ENCODE assay signal across 30 cellular contexts in genomic region chr7:129786825-129787563, GRCh38.
DNase-seq lines count a peak whose midpoint lies in the region; ATAC-seq, FAIRE-seq and TF ChIP-seq lines count a peak whose summit lies in the region.
"Had no signal": no experiment of that assay in that cellular context is flagged by ENCODE, and none has a peak within 500 bp of the region (broad histone marks: within the 10 kb centered on the region; RNA-seq: fewer than 3 reads in every experiment).

No MANE protein-coding gene starts in this region.

- dilution Hi-C loops in endothelial cell of umbilical vein (cut with MboI; ENCODE audit: extremely low pct_ligation_motif_present, low sequenced_read_pairs), result no loop called here

- H3K27me3 ChIP-seq in endothelial cell of umbilical vein (ENCODE audit: control insufficient read depth in 2 of 2, insufficient read depth in 2 of 2, low read length in 2 of 2), result peaks cover 58% of the 10 kb centered on the region in 2 experiments

- no peak overlapping the region for H3K27ac Mint-ChIP-seq in activated T-cell treated with anti-CD3 and anti-CD28 coated beads, Interleukin-2, amount 50 U/mL, for 72 hours
- H3K27ac Mint-ChIP-seq in stimulated activated effector memory CD8-positive, alpha-beta T cell treated with anti-CD3 and anti-CD28 coated beads, Interleukin-12 subunit alpha, Interleukin-12 subunit beta, amount 100 ng/mL, for 72 hours, result no peak overlapping the region
- H3K27ac Mint-ChIP-seq: activated B cell treated with CpG ODN at 0.5 μM for 24 hours; activated naive CD4-positive, alpha-beta T cell treated with anti-CD3 and anti-CD28 coated beads for 36 hours; CD8-positive, alpha-beta T cell had no signal

- no peak for TF ChIP-seq POLR2A in endothelial cell of umbilical vein (IDR thresholded peaks at IDR 0.05; ENCODE audit: low read depth, low read length)

- no peaks in the 10 kb centered on the region for H4K20me1 ChIP-seq in endothelial cell of umbilical vein (replicated peaks; ENCODE audit: control insufficient read depth, extremely low read depth, insufficient read depth, low read length)

- H3K4me3 Mint-ChIP-seq in activated T-cell treated with anti-CD3 and anti-CD28 coated beads, Interleukin-2, amount 50 U/mL, for 72 hours, result peak overlapping the region; percentile 45 to 60
- peak overlapping the region; percentile 30 for H3K4me3 Mint-ChIP-seq in stimulated activated effector memory CD8-positive, alpha-beta T cell treated with anti-CD3 and anti-CD28 coated beads, Interleukin-12 subunit alpha, Interleukin-12 subunit beta, amount 100 ng/mL, for 72 hours
- H3K4me3 Mint-ChIP-seq: activated B cell treated with CpG ODN at 0.5 μM for 24 hours; activated naive CD4-positive, alpha-beta T cell treated with anti-CD3 and anti-CD28 coated beads for 36 hours; activated T-cell treated with anti-CD3 and anti-CD28 coated beads, Interleukin-2, amount 50 U/mL, for 4 hours; CD8-positive, alpha-beta T cell had no signal

- H3K36me3 Mint-ChIP-seq in activated T-cell treated with anti-CD3 and anti-CD28 coated beads, Interleukin-2, amount 50 U/mL, for 72 hours (ENCODE audit: insufficient read depth in 2 of 2), result peaks cover 0 to 3% of the 10 kb centered on the region in 2 donors
- peaks cover 9% of the 10 kb centered on the region for H3K36me3 Mint-ChIP-seq in stimulated activated effector memory CD8-positive, alpha-beta T cell treated with anti-CD3 and anti-CD28 coated beads, Interleukin-12 subunit alpha, Interleukin-12 subunit beta, amount 100 ng/mL, for 72 hours
- H3K36me3 Mint-ChIP-seq: CD8-positive, alpha-beta T cell had no signal

- no peak for TF ChIP-seq CTCF in endothelial cell of umbilical vein (IDR thresholded peaks at IDR 0.05; ENCODE audit: extremely low read depth in 1 of 2, insufficient read depth in 1 of 2, low read depth in 1 of 2, low read length in 2 of 2)

- H3K4me3 ChIP-seq in endothelial cell of umbilical vein (replicated peaks in 1 of 3; ENCODE audit: insufficient read depth in 1 of 3, low read depth in 1 of 3, low read length in 3 of 3), result no peak overlapping the region
- H3K4me3 ChIP-seq: Peyer's patch, testis had no signal

- POLR2A ChIA-PET in endothelial cell of umbilical vein (lab: Charles Lee), result no interaction called here

- no peak for FAIRE-seq in endothelial cell of umbilical vein (lab: Jason Lieb, UNC)
- FAIRE-seq: A204.1, frontal cortex, GM19239 had no signal

- no peak overlapping the region for H3K9ac ChIP-seq in endothelial cell of umbilical vein (replicated peaks; ENCODE audit: extremely low read depth, insufficient read depth, low read length)

- CTCF ChIA-PET in endothelial cell of umbilical vein (lab: Charles Lee), result interaction anchor here (1.2 kb wide), 1 partner anchor 43 kb away, joined by 3 read pairs; no protein-coding TSS in a partner anchor

- no peak overlapping the region for H2AFZ ChIP-seq in endothelial cell of umbilical vein (ENCODE audit: low read depth, low read length)

- H3K9me3 ChIP-seq in endothelial cell of umbilical vein (replicated peaks; ENCODE audit: control insufficient read depth, insufficient read depth, low read length), result no peaks in the 10 kb centered on the region
- H3K9me3 ChIP-seq: neutrophil, testis had no signal

- ATAC-seq in activated T-cell treated with anti-CD3 and anti-CD28 coated beads, Interleukin-2, amount 50 U/mL, for 72 hours (replicated peaks in 1 of 2), result no peak
- ATAC-seq in stimulated activated effector memory CD8-positive, alpha-beta T cell treated with anti-CD3 and anti-CD28 coated beads, Interleukin-12 subunit alpha, Interleukin-12 subunit beta, amount 100 ng/mL, for 72 hours, result no peak
- ATAC-seq in GM21447 (IDR thresholded peaks at IDR 0.05; ENCODE audit: unreplicated experiment), result no peak
- ATAC-seq: activated T-cell treated with anti-CD3 and anti-CD28 coated beads, Interleukin-2, amount 50 U/mL, for 4 hours; CD8-positive, alpha-beta T cell; left colon; stimulated activated naive CD8-positive, alpha-beta T cell treated with anti-CD3 and anti-CD28 coated beads, Interleukin-15, Interleukin-2, amounts not matched to agents 100 U/mL and 50 U/mL, for 24 hours had no signal

- H3K79me2 ChIP-seq in endothelial cell of umbilical vein (ENCODE audit: control insufficient read depth, insufficient read depth, low read length), result no peaks in the 10 kb centered on the region

- peaks cover 39% of the 10 kb centered on the region for H3K4me1 Mint-ChIP-seq in activated T-cell treated with anti-CD3 and anti-CD28 coated beads, Interleukin-2, amount 50 U/mL, for 72 hours (ENCODE audit: low read depth)
- H3K4me1 Mint-ChIP-seq in stimulated activated effector memory CD8-positive, alpha-beta T cell treated with anti-CD3 and anti-CD28 coated beads, Interleukin-12 subunit alpha, Interleukin-12 subunit beta, amount 100 ng/mL, for 72 hours, result peaks cover 39% of the 10 kb centered on the region

- H3K36me3 ChIP-seq in endothelial cell of umbilical vein (ENCODE audit: control insufficient read depth in 2 of 2, extremely low read depth in 1 of 2, insufficient read depth in 2 of 2, low read length in 2 of 2), result no peaks in the 10 kb centered on the region
- H3K36me3 ChIP-seq: neutrophil, Peyer's patch had no signal

- H3K9me3 Mint-ChIP-seq in activated T-cell treated with anti-CD3 and anti-CD28 coated beads, Interleukin-2, amount 50 U/mL, for 72 hours, result no peaks in the 10 kb centered on the region
- H3K9me3 Mint-ChIP-seq in stimulated activated effector memory CD8-positive, alpha-beta T cell treated with anti-CD3 and anti-CD28 coated beads, Interleukin-12 subunit alpha, Interleukin-12 subunit beta, amount 100 ng/mL, for 72 hours, result no peaks in the 10 kb centered on the region
- H3K9me3 Mint-ChIP-seq: activated B cell treated with CpG ODN at 0.5 μM for 24 hours; activated naive CD4-positive, alpha-beta T cell treated with anti-CD3 and anti-CD28 coated beads for 36 hours; activated T-cell treated with anti-CD3 and anti-CD28 coated beads, Interleukin-2, amount 50 U/mL, for 4 hours; CD8-positive, alpha-beta T cell had no signal

- intact Hi-C loops in endothelial cell of umbilical vein (cut with micrococcal nuclease), result no loop called here

- no TSS peak for BruUV-seq in endothelial cell of umbilical vein (replicated peaks; lab: Mats Ljungman, UMichigan)

- H3K27ac ChIP-seq in endothelial cell of umbilical vein (ENCODE audit: insufficient read depth, low read depth, low read length), result no peak overlapping the region
- H3K27ac ChIP-seq: neutrophil, Peyer's patch, testis had no signal

- H3K4me2 ChIP-seq in endothelial cell of umbilical vein (ENCODE audit: insufficient read depth, low read length), result no peak overlapping the region

- no peaks in the 10 kb centered on the region for H3K4me1 ChIP-seq in endothelial cell of umbilical vein (ENCODE audit: control insufficient read depth, extremely low read depth, insufficient read depth, low read length)

- H3K9me1 ChIP-seq in endothelial cell of umbilical vein (replicated peaks; ENCODE audit: control insufficient read depth, extremely low read depth, insufficient read depth, low read length), result no peaks in the 10 kb centered on the region

- no peak for DNase-seq in activated T-cell treated with anti-CD3 and anti-CD28 coated beads, Interleukin-2, amount 50 U/mL, for 72 hours
- DNase-seq in activated T-cell treated with anti-CD3 and anti-CD28 coated beads, Interleukin-2, amount 50 U/mL, for 48 hours, result no peak
- DNase-seq in NCI-H1694 treated with DMSO at 0.1 percent for 48 hours (lab: John Stamatoyannopoulos, UW) (peak; percentile 60), endothelial cell of umbilical vein (ENCODE audit: low read depth, low spot score) (no peak), amniotic stem cell (lab: John Stamatoyannopoulos, UW) (no peak)
- no peak for DNase-seq in stimulated activated effector memory CD8-positive, alpha-beta T cell treated with anti-CD3 and anti-CD28 coated beads, Interleukin-12 subunit alpha, Interleukin-12 subunit beta, amount 100 ng/mL, for 72 hours (ENCODE audit: low spot score in 2 of 2)
- no peak for DNase-seq in effector CD4-positive, alpha-beta T cell
- DNase-seq: activated B cell treated with CpG ODN at 0.5 μM for 24 hours; activated CD4-positive, alpha-beta T cell treated with anti-CD3 and anti-CD28 coated beads, Interleukin-2, amount 50 U/mL, for 1 hour; activated naive CD4-positive, alpha-beta T cell treated with anti-CD3 and anti-CD28 coated beads for 36 hours; activated T-cell treated with anti-CD3 and anti-CD28 coated beads, Interleukin-2, amount 50 U/mL, for 4 hours; AML-193; aorta; CD8-positive, alpha-beta T cell; cortex of kidney; left colon; NCI-H1048; NCI-H187; NCI-H526 treated with DMSO at 0.1 percent for 48 hours; SIG-M5; stimulated activated CD4-positive, alpha-beta T cell treated with anti-CD3 and anti-CD28 coated beads, Interleukin-15, amount 100 ng/mL, for 24 hours; stimulated activated naive CD8-positive, alpha-beta T cell treated with anti-CD3 and anti-CD28 coated beads, Interleukin-15, Interleukin-2, amounts not matched to agents 100 U/mL and 50 U/mL, for 24 hours; SW 1271; testis had no signal

- peaks cover 72% of the 10 kb centered on the region for H3K27me3 Mint-ChIP-seq in activated T-cell treated with anti-CD3 and anti-CD28 coated beads, Interleukin-2, amount 50 U/mL, for 72 hours (ENCODE audit: low read depth)

TF ChIP-seq in endothelial cell of umbilical vein, 7 proteins besides CTCF, POLR2A, EP300 and RAD21:
- TF ChIP-seq FOS (IDR thresholded peaks at IDR 0.05; ENCODE audit: borderline replicate concordance, insufficient read depth, low read length) (no peak), MYC (IDR thresholded peaks at IDR 0.05; ENCODE audit: low read depth, low read length) (no peak), JUN (IDR thresholded peaks at IDR 0.05; ENCODE audit: borderline replicate concordance, insufficient read depth, insufficient read length, low read depth) (no peak), EZH2 (IDR thresholded peaks at IDR 0.05; ENCODE audit: borderline replicate concordance, low read depth, low read length, severe bottlenecking) (peak; percentile 29)
